In the genomic region with DNA sequence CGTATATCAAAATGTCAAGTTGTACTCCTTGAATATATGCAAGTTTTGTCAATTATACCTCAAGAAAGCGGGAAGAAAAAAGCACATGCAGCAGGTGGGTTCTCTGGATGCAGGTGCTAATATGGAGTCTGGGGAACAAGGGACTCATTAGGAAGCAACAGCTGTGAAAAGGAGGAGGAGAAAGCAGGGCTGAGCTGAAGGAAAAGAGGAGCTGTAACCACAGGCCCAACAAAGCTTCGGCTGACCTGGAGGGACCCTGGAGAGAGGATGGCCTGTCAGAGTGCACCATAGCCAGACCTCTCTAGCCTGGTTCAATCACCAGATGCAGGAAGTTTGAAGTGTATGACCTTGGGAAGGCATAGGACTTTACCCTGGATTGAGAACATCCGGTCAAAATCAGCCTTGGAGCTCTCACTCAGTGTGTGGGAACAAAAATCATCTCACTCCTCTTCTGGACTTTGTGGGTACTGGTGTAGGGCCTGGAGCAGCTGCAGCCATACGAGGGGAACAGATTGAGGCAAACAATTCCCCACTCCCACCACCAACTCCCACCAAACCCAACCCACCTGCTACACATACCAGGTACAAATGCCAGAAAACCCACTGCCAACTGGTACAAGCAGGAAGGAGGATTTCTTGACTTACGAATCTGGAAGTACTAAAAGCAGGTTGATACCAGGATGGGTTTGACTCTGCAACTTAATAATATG, we compare ENCODE assay signal across 32 cellular contexts. TPM values are rescaled to one million over a fixed set of nuclear protein-coding genes. Genes with fewer than 3 reads are reported as not detected.
"Had no signal": no experiment of that assay in that cellular context is flagged by ENCODE, and none has a peak within 500 bp of the region (broad histone marks: within the 10 kb centered on the region; RNA-seq: fewer than 3 reads in every experiment).

No MANE protein-coding gene starts in this region.

- H3K4me3 ChIP-seq: esophagus squamous epithelium, gastroesophageal sphincter had no signal

- H3K4me1 ChIP-seq: esophagus squamous epithelium, gastroesophageal sphincter had no signal

- DNase-seq: activated B cell treated with CpG ODN at 0.5 μM for 24 hours; activated CD4-positive, alpha-beta T cell treated with anti-CD3 and anti-CD28 coated beads for 48 hours; activated CD4-positive, alpha-beta T cell treated with anti-CD3 and anti-CD28 coated beads, Interleukin-2, amount 50 U/mL, for 1 hour; activated CD4-positive, alpha-beta T cell treated with anti-CD3 and anti-CD28 coated beads, Interleukin-2, amount 50 U/mL, for 48 hours; activated CD8-positive, alpha-beta memory T cell treated with anti-CD3 and anti-CD28 coated beads for 24 hours; activated CD8-positive, alpha-beta T cell treated with anti-CD3 and anti-CD28 coated beads for 36 hours; activated effector memory CD4-positive, alpha-beta T cell treated with Interleukin-2 at 50 U/mL for 16 hours; activated gamma-delta T cell treated with Interleukin-2 at 50 U/mL for 16 hours; activated naive CD4-positive, alpha-beta T cell treated with anti-CD3 and anti-CD28 coated beads, Interleukin-2, amount 50 U/mL, for 16 hours; activated naive CD4-positive, alpha-beta T cell treated with Interleukin-2 at 50 U/mL for 16 hours; activated T-cell treated with anti-CD3 and anti-CD28 coated beads, Interleukin-2, amount 50 U/mL, for 4 hours; amniotic stem cell; anterior cingulate cortex; brain microvascular endothelial cell; cortex of kidney; dermis blood vessel endothelial cell; effector CD4-positive, alpha-beta T cell; esophagus squamous epithelium; foreskin melanocyte; T-helper 1 cell; T-helper 17 cell; T1000; WERI-Rb-1 had no signal

- H3K36me3 ChIP-seq: brain microvascular endothelial cell, esophagus squamous epithelium, gastroesophageal sphincter, WERI-Rb-1 had no signal

- H3K9me3 ChIP-seq: esophagus squamous epithelium, gastroesophageal sphincter had no signal

- ATAC-seq: activated CD4-positive, CD25-positive, alpha-beta regulatory T cell treated with anti-CD3 and anti-CD28 coated beads, Interleukin-2, amount 50 U/mL, for 24 hours; activated CD8-positive, alpha-beta T cell treated with anti-CD3 and anti-CD28 coated beads for 36 hours; activated T-cell treated with anti-CD3 and anti-CD28 coated beads, Interleukin-2, amount 50 U/mL, for 4 hours; activated T-helper 17 cell treated with anti-CD3 and anti-CD28 coated beads, Interleukin-2, amount 50 U/mL, for 72 hours; gastroesophageal sphincter; T-helper 17 cell had no signal

- H3K27me3 ChIP-seq: brain microvascular endothelial cell, esophagus squamous epithelium had no signal

- H3K27ac ChIP-seq: brain microvascular endothelial cell, epithelial cell of prostate, esophagus squamous epithelium, gastroesophageal sphincter, WERI-Rb-1 had no signal

- FAIRE-seq: astrocyte, bronchial epithelial cell, colon, endometrium, endothelial cell of umbilical vein had no signal

RNA-seq across cellular contexts. Expression of a gene that starts 36.7 kb away (rescaled TPM):
- total RNA-seq: activated B cell treated with CpG ODN at 0.5 μM for 24 hours; activated T-helper 17 cell treated with anti-CD3 and anti-CD28 coated beads, Interleukin-2, amount 50 U/mL, for 72 hours; T-helper 17 cell had no signal
